Comparison of ENCODE assay signal across 8 cellular contexts in the genomic region with DNA sequence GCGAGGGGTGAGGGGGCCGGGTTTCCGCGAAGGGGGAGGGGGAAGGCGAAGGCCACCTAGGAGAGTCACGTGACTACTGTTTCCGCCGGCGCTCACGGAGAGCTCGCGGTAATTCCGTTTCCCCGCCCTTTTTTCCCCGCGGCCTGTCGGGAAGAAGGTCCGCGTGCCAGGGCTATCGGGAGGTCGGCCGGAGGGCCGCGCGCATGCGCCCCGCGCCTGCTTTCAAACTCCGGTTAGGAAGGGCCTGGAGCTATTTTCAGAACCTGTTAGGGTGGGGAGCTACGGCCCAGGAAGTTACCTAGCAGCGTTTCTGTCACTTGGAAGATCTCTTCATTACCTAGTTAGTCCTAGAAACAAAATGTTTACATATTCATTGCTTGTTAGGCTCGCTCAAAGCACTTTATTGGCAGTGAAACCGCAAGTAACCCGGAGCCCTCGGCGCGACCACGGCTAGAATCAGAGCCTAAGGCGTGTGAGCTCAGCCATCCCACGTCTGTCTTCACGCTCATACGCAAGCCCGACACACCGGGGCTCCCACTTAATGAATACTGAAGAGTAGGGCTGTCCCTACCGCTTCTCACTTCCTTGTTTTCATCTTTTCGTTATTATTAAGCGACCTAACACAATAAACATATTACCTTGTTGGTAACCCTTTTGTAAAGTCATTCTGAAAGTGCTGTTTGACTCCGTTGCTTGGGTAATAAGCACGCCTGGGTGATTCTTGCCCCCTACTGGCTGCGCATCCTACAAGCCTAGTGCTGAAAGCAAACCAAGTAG. TPM values are rescaled to one million over a fixed set of nuclear protein-coding genes. Genes with fewer than 3 reads are reported as not detected.
DNase-seq lines count a peak whose midpoint lies in the region; ATAC-seq, FAIRE-seq and TF ChIP-seq lines count a peak whose summit lies in the region.

No MANE protein-coding gene starts in this region.

- H3K9me3 ChIP-seq in kidney (ENCODE audit: control insufficient read depth in 1 of 2, low read length in 2 of 2): no peaks in the 10 kb centered on the region

- H3K4me3 ChIP-seq in kidney (ENCODE audit: low read length in 2 of 2): peak overlapping the region; percentile 89 to 95

- TF ChIP-seq CTCF in kidney (IDR thresholded peaks at IDR 0.05; ENCODE audit: borderline replicate concordance, extremely low read depth, insufficient read depth): peak; percentile 74

- intact Hi-C loops in kidney (cut with DNase I): no loop called here

- peaks cover 0 to 5% of the 10 kb centered on the region in 2 donors for H3K4me1 ChIP-seq in kidney (ENCODE audit: control insufficient read depth in 1 of 2, insufficient read depth in 1 of 2, low read depth in 1 of 2, low read length in 2 of 2)

- H3K36me3 ChIP-seq in kidney (ENCODE audit: control insufficient read depth in 1 of 2, insufficient read depth in 2 of 2, low read length in 2 of 2): no peaks in the 10 kb centered on the region

- peak overlapping the region; percentile 90 to 97 for H3K9ac ChIP-seq in kidney (ENCODE audit: low read length in 2 of 2)

- H3K27ac ChIP-seq in kidney (ENCODE audit: low read depth in 2 of 2, low read length in 2 of 2): peak overlapping the region; percentile 98

- peak; percentile 63 for ATAC-seq in GM19025 (IDR thresholded peaks at IDR 0.05; ENCODE audit: low read depth, unreplicated experiment)
- ATAC-seq in HG03342 (IDR thresholded peaks at IDR 0.05; ENCODE audit: unreplicated experiment): peak; percentile 62
- ATAC-seq in activated CD4-positive, CD25-positive, alpha-beta regulatory T cell treated with anti-CD3 and anti-CD28 coated beads, Interleukin-2, amount 50 U/mL, for 24 hours: peak; percentile 78 to 81

- DNase-seq in AML-193 (lab: John Stamatoyannopoulos, UW) (peak; percentile 96 to 97), NCI-H345 treated with DMSO at 0.1 percent for 48 hours (lab: John Stamatoyannopoulos, UW; ENCODE audit: unreplicated experiment) (peak; percentile 97), cerebellar nuclear complex (lab: John Stamatoyannopoulos, UW) (peak; percentile 77 to 93), kidney (peak; percentile 100)
- DNase-seq in stimulated activated CD4-positive, alpha-beta T cell treated with anti-CD3 and anti-CD28 coated beads, Interleukin-15, amount 100 ng/mL, for 24 hours: peak; percentile 98

- no peak for FAIRE-seq in kidney (lab: Jason Lieb, UNC)

RNA-seq across cellular contexts. Expression of gene SBNO1, which starts 0.7 kb away (rescaled TPM):
- total RNA-seq in kidney: 32.0 TPM
- polyA plus RNA-seq in kidney (ENCODE audit: insufficient read depth, low read depth, low replicate concordance): 4.3 TPM

RNA-seq across cellular contexts. Expression of gene KMT5A, which starts 18.6 kb away (rescaled TPM):
- total RNA-seq in kidney: 26.7 TPM
- polyA plus RNA-seq in kidney (ENCODE audit: insufficient read depth, low read depth, low replicate concordance): 13.1 TPM

Comparison
In these comparisons a context has a peak if more than half of its experiments do, and no peak if none do; other contexts are left out.
1. Peak in every context shown above with its lines: DNase-seq, ATAC-seq, H3K4me3 ChIP-seq and H3K27ac ChIP-seq.